Comparison of ENCODE assay signal across 17 cellular contexts in the genomic region with DNA sequence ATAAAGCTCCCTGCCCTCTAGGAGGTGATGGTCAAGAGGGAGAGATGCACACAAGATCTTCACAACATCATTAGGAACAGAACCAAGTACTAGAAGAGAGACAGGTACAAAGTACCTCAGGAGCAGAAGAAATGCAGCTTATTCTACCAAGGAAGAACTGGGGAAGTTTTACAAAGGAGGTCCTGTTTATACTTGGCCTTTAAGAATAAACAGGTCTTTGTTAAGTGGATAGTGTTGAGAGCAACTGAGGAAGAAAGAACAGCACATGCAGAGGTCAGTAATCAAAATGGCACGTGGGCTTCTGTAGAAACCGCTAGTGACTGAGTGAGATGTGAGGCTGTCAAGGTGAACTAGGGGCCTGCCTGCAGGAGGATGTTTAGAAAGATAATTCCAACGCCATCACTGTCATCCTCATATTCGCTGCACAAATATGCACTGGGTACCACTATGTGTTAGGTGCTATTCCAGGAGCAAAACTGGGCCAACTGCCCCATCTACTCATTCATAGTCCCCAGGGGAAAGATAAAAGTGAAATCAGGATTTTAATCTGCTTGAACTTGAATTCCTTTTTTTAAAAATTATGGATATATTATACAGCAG.
DNase-seq lines count a peak whose midpoint lies in the region; ATAC-seq and TF ChIP-seq lines count a peak whose summit lies in the region.
"Had no signal": no experiment of that assay in that cellular context is flagged by ENCODE, and none has a peak within 500 bp of the region (broad histone marks: within the 10 kb centered on the region; RNA-seq: fewer than 3 reads in every experiment).

No MANE protein-coding gene starts in this region.

- H2AFZ ChIP-seq in osteoblast (ENCODE audit: low read length): no peak overlapping the region

- no peaks in the 10 kb centered on the region for H3K4me1 ChIP-seq in osteoblast (ENCODE audit: insufficient read depth, low read length)
- H3K4me1 ChIP-seq: BE2C, Caco-2 had no signal

- no peaks in the 10 kb centered on the region for H3K9me3 ChIP-seq in osteoblast (ENCODE audit: low read depth, low read length)
- H3K9me3 ChIP-seq: Caco-2 had no signal

- H3K27me3 ChIP-seq in osteoblast (ENCODE audit: insufficient read depth, low read length): no peaks in the 10 kb centered on the region
- H3K27me3 ChIP-seq: BE2C, BLaER1 had no signal

- no peaks in the 10 kb centered on the region for H3K36me3 ChIP-seq in osteoblast (ENCODE audit: insufficient read depth, low read length)
- H3K36me3 ChIP-seq: BE2C, BLaER1 had no signal

- peak; percentile 96 for DNase-seq in SK-MEL-5 (ENCODE audit: low read depth, low spot score)
- peak; percentile 31 for DNase-seq in osteoblast (ENCODE audit: insufficient read length, low spot score, missing footprints)
- DNase-seq in anterior cingulate cortex (lab: John Stamatoyannopoulos, UW): no peak
- no peak for DNase-seq in mesenteric fat pad (ENCODE audit: low spot score)
- DNase-seq: 8988T; ACHN; BE2C; C1 segment of cervical spinal cord; Caco-2; Calu3; CD4-positive, alpha-beta memory T cell; CD4-positive, CD25-positive, alpha-beta regulatory T cell; CD8-positive, alpha-beta memory T cell; DMS79 treated with DMSO at 0.1 percent for 48 hours; GF-D8 had no signal

- in situ Hi-C loops in SK-MEL-5 (cut with HindIII; ENCODE audit: low pct_unique_long_range_greater_than_20kb, low sequenced_read_pairs): no loop called here

- no peaks in the 10 kb centered on the region for H3K79me2 ChIP-seq in osteoblast (ENCODE audit: insufficient read depth, low read length)

- H4K20me1 ChIP-seq in osteoblast (ENCODE audit: insufficient read depth, low read length): no peaks in the 10 kb centered on the region
- H4K20me1 ChIP-seq: BLaER1 had no signal

- H3K4me2 ChIP-seq in osteoblast (ENCODE audit: insufficient read depth, low read length): no peak overlapping the region
- H3K4me2 ChIP-seq: BLaER1 had no signal

- no peak for ATAC-seq in GM21515 (IDR thresholded peaks at IDR 0.05; ENCODE audit: unreplicated experiment)

- H3K4me3 ChIP-seq in osteoblast (ENCODE audit: insufficient read depth, low read length): no peak overlapping the region
- H3K4me3 ChIP-seq: BLaER1 had no signal

- no peak for TF ChIP-seq CTCF in osteoblast (IDR thresholded peaks at IDR 0.05; ENCODE audit: extremely low read depth, low read depth, low read length)

- H3K27ac ChIP-seq in osteoblast (ENCODE audit: low read depth, low read length): no peak overlapping the region
- H3K27ac ChIP-seq: BLaER1 had no signal

Comparison
In these comparisons a context has a peak if more than half of its experiments do, and no peak if none do; other contexts are left out.
1. DNase-seq: peak in SK-MEL-5 (single experiment) and osteoblast (single experiment); none in anterior cingulate cortex (0 of 58) and mesenteric fat pad (single experiment).